In the genomic region with DNA sequence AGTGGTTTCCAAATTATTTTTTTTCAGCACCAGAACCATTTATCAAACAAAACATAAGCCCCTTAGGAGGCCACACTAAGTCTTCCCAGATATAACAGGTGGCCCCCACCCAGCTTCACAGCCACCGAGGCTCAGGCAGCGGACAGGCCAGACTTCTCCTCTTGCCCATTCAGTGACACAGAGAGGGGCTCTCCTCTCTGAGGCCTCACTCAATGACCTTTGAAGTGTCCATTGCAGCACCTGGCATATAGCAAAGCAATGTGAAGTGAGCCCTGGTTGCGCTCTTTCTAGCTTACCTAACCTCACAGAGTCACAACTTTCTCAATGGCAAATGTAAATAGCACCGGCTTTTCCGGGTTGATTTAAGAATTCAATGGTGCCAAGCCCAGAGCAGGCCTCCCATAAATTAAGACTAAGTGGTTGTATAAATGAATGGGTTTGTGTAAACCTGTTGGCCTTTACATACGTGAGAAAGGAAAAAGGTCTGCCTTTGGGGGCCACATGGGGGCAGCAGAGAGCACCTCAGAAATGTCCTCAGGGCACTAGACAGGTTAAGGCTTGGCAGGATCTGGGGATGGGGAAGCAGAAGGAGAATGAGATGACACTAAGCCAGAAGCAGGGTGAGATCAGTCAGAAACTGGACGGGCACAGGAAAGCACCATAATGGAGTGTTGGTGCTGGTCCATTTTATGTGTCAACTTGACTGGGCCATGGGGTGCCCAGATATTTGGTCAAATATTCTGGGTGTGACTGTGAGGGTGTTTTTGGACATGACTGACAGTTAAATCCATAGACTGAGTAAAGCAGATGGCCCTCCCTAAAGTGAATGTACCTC, we compare ENCODE assay signal across 8 cellular contexts. TPM values are rescaled to one million over a fixed set of nuclear protein-coding genes. Genes with fewer than 3 reads are reported as not detected.
A peak's percentile ranks its signal among the peaks of the same experiment; 100 is the strongest.
DNase-seq lines count a peak whose midpoint lies in the region; ATAC-seq lines count a peak whose summit lies in the region.
"Had no signal": no experiment of that assay in that cellular context is flagged by ENCODE, and none has a peak within 500 bp of the region (broad histone marks: within the 10 kb centered on the region; RNA-seq: fewer than 3 reads in every experiment).

No MANE protein-coding gene starts in this region.

- DNase-seq in G401 (ENCODE audit: low spot score) (peak; percentile 7), HPDE6-E6E7 (ENCODE audit: extremely low spot score) (peak; percentile 41), RPMI7951 (ENCODE audit: low read depth) (peak; percentile 37), cerebellar cortex (ENCODE audit: low spot score) (peak; percentile 15), medulla oblongata (ENCODE audit: extremely low spot score) (peak; percentile 16)

- in situ Hi-C loops in G401 (cut with HindIII; ENCODE audit: low sequenced_read_pairs) = no loop called here

- ATAC-seq in HG02623 (IDR thresholded peaks at IDR 0.05; ENCODE audit: unreplicated experiment) = no peak
- ATAC-seq in HG02588 (IDR thresholded peaks at IDR 0.05; ENCODE audit: unreplicated experiment) = no peak

RNA-seq across cellular contexts. Expression of gene FRMPD2, which starts 59.1 kb away (rescaled TPM):
- total RNA-seq in G401 (2014; rRNA removed; shearing (Covaris generic)) = 0.27 and 0.43 TPM in 2 replicates
- total RNA-seq in RPMI7951 (2014; rRNA removed; shearing (Covaris generic)) = not detected in 2 replicates
- total RNA-seq: activated CD8-positive, alpha-beta memory T cell treated with anti-CD3 and anti-CD28 coated beads for 36 hours had no signal
